Comparison of ENCODE assay signal across 1 cellular context in genomic region chr2:120879401-120880295, GRCh38.
TF ChIP-seq lines count a peak whose summit lies in the region.

No MANE protein-coding gene starts in this region.

TF ChIP-seq in HCT116, 20 proteins besides CTCF, POLR2A, EP300 and RAD21 (continued from another document):
- TF ChIP-seq ZFX (IDR thresholded peaks at IDR 0.05) (no peak), ATF3 (IDR thresholded peaks at IDR 0.05) (no peak)
